In genomic region chr11:67494371-67495233, GRCh38 we compare ENCODE assay signal across 22 cellular contexts. TPM values are rescaled to one million over a fixed set of nuclear protein-coding genes. Genes with fewer than 3 reads are reported as not detected.
DNase-seq lines count a peak whose midpoint lies in the region; ATAC-seq, FAIRE-seq and TF ChIP-seq lines count a peak whose summit lies in the region.
"Had no signal": no experiment of that assay in that cellular context is flagged by ENCODE, and none has a peak within 500 bp of the region (broad histone marks: within the 10 kb centered on the region; RNA-seq: fewer than 3 reads in every experiment).

No MANE protein-coding gene starts in this region.

- SMC1A ChIA-PET in GM12878 (lab: Charles Lee; ENCODE audit: uncharacterized antibody, unreplicated experiment), result no interaction called here

- H3K4me1 ChIP-seq in SK-N-SH (ENCODE audit: control insufficient read depth in 1 of 2, insufficient read depth in 2 of 2, low read depth in 1 of 2, low read length in 1 of 2) (no peaks in the 10 kb centered on the region), GM12878 (ENCODE audit: control insufficient read depth, insufficient read depth, low read length) (no peaks in the 10 kb centered on the region), osteoblast (ENCODE audit: insufficient read depth, low read length) (no peaks in the 10 kb centered on the region)

- in situ Hi-C loops in GM12878 (cut with MboI), result no loop called here

- no peaks in the 10 kb centered on the region for H4K20me1 ChIP-seq in SK-N-SH (ENCODE audit: insufficient read depth)
- H4K20me1 ChIP-seq in GM12878 (ENCODE audit: control insufficient read depth, insufficient read depth), result no peaks in the 10 kb centered on the region; the same call in 1 of the 2 replicates
- H4K20me1 ChIP-seq in osteoblast (ENCODE audit: insufficient read depth, low read length), result no peaks in the 10 kb centered on the region

- no TSS peak for BruUV-seq in GM12878 (replicated peaks; lab: Mats Ljungman, UMichigan)

- H3K4me3 ChIP-seq in SK-N-SH (ENCODE audit: low read depth in 2 of 2, low read length in 1 of 2) (no peak overlapping the region), H7 (ENCODE audit: insufficient read depth, low read depth, low read length) (no peak overlapping the region), GM12878 (no peak overlapping the region), osteoblast (ENCODE audit: insufficient read depth, low read length) (no peak overlapping the region)
- H3K4me3 ChIP-seq: BLaER1 treated with 17β-estradiol and CSF1 and Interleukin-3, amounts not matched to agents 10 nM and 100 nM had no signal

- H2AFZ ChIP-seq in SK-N-SH (ENCODE audit: low read depth) (no peak overlapping the region), GM12878 (ENCODE audit: control insufficient read depth, low read depth, low read length) (no peak overlapping the region), osteoblast (ENCODE audit: low read length) (no peak overlapping the region)

- peak; percentile 47 for DNase-seq in SK-N-SH
- DNase-seq in H7, result peak; percentile 88
- DNase-seq in GM12878 (ENCODE audit: low read depth, low spot score), result no peak
- DNase-seq in osteoblast (ENCODE audit: insufficient read length, low spot score, missing footprints), result peak; percentile 53
- no peak for DNase-seq in omental fat pad (ENCODE audit: low spot score)
- DNase-seq: CD4-positive, alpha-beta memory T cell; DMS153; MM.1S; NCI-H1048; NCI-H1417 treated with DMSO at 0.1 percent for 48 hours; NCI-H187; NCI-H446; NCI-H526; SHP77 had no signal

- H3K27ac ChIP-seq in SK-N-SH (ENCODE audit: low read depth in 2 of 2, low read length in 1 of 2), result no peak overlapping the region
- no peak overlapping the region for H3K27ac ChIP-seq in GM12878 (ENCODE audit: control insufficient read depth, insufficient read depth)
- H3K27ac ChIP-seq in osteoblast (ENCODE audit: low read depth, low read length), result no peak overlapping the region
- H3K27ac ChIP-seq: 22Rv1; BLaER1 treated with 17β-estradiol and CSF1 and Interleukin-3, amounts not matched to agents 10 nM and 100 nM had no signal

- 0 out of 2 replicates have a peak, but pooled peaks have one; percentile 8 for TF ChIP-seq POLR2A in GM12878 (IDR thresholded peaks at IDR 0.05; ENCODE audit: low read depth, low read length)

- no peaks in the 10 kb centered on the region for H3K9me3 ChIP-seq in SK-N-SH
- H3K9me3 ChIP-seq in GM12878 (replicated peaks; ENCODE audit: control insufficient read depth, insufficient read depth, low read length), result no peaks in the 10 kb centered on the region
- no peaks in the 10 kb centered on the region for H3K9me3 ChIP-seq in osteoblast (ENCODE audit: low read depth, low read length)
- H3K9me3 ChIP-seq: Caco-2 had no signal

- H3K27me3 ChIP-seq in SK-N-SH (ENCODE audit: insufficient read depth) (no peaks in the 10 kb centered on the region), H7 (ENCODE audit: control insufficient read depth, insufficient read depth, low read length) (no peaks in the 10 kb centered on the region), GM12878 (replicated peaks in 1 of 2; ENCODE audit: control insufficient read depth in 2 of 2, insufficient read depth in 2 of 2, low read length in 1 of 2) (no peaks in the 10 kb centered on the region), osteoblast (ENCODE audit: insufficient read depth, low read length) (no peaks in the 10 kb centered on the region)
- H3K27me3 ChIP-seq: BLaER1 treated with 17β-estradiol and CSF1 and Interleukin-3, amounts not matched to agents 10 nM and 100 nM had no signal

- CTCF ChIA-PET in SK-N-SH (lab: Yijun Ruan, JAX), result no interaction called here
- CTCF ChIA-PET in GM12878 (lab: Yijun Ruan, JAX), result no interaction called here

- peaks cover 0 to 38% of the 10 kb centered on the region in 2 experiments for H3K36me3 ChIP-seq in SK-N-SH (replicated peaks in 1 of 2; ENCODE audit: control insufficient read depth in 1 of 2, insufficient read depth in 2 of 2, low read length in 1 of 2)
- H3K36me3 ChIP-seq in H7 (replicated peaks; ENCODE audit: control insufficient read depth, insufficient read depth, low read length), result peaks cover 2% of the 10 kb centered on the region
- H3K36me3 ChIP-seq in GM12878 (ENCODE audit: control insufficient read depth in 2 of 2, insufficient read depth in 2 of 2, low read length in 1 of 2), result peaks cover 4 to 21% of the 10 kb centered on the region in 2 experiments; a peak in 3 of 4 replicates
- peaks cover 10% of the 10 kb centered on the region for H3K36me3 ChIP-seq in osteoblast (ENCODE audit: insufficient read depth, low read length)

- no peaks in the 10 kb centered on the region for H3K9me2 ChIP-seq in SK-N-SH

- H3K4me2 ChIP-seq in SK-N-SH (no peak overlapping the region), GM12878 (ENCODE audit: control insufficient read depth, insufficient read depth) (no peak overlapping the region), osteoblast (ENCODE audit: insufficient read depth, low read length) (no peak overlapping the region)
- H3K4me2 ChIP-seq: BLaER1 treated with 17β-estradiol and CSF1 and Interleukin-3, amounts not matched to agents 10 nM and 100 nM had no signal

- no peak for FAIRE-seq in GM12878 (lab: Jason Lieb, UNC)

- ATAC-seq in SK-N-SH treated with all-trans-retinoic acid at 6 μM for 48 hours (no peak), GM12878 (no peak), omental fat pad (ENCODE audit: low FRiP score) (no peak), GM19395 (IDR thresholded peaks at IDR 0.05; ENCODE audit: unreplicated experiment) (no peak), GM18867 (IDR thresholded peaks at IDR 0.05; ENCODE audit: unreplicated experiment) (no peak)

- TF ChIP-seq CTCF in SK-N-SH (IDR thresholded peaks at IDR 0.05) (no peak), GM12878 (IDR thresholded peaks at IDR 0.05 in 2 of 3, conservative IDR thresholded peaks at IDR 0.05 in 1 of 3; ENCODE audit: control insufficient read depth in 2 of 3, extremely low read depth in 1 of 3, insufficient read depth in 1 of 3, low read depth in 3 of 3, low read length in 3 of 3) (no peak), osteoblast (IDR thresholded peaks at IDR 0.05; ENCODE audit: extremely low read depth, low read depth, low read length) (no peak), omental fat pad (IDR thresholded peaks at IDR 0.05) (no peak)

- no peak for TF ChIP-seq EP300 in SK-N-SH (IDR thresholded peaks at IDR 0.05; ENCODE audit: borderline replicate concordance in 1 of 2, low read depth in 1 of 2, low read length in 1 of 2)
- TF ChIP-seq EP300 in GM12878 (IDR thresholded peaks at IDR 0.05; ENCODE audit: borderline replicate concordance in 1 of 2, control insufficient read depth in 1 of 2, low read depth in 2 of 2, low read length in 2 of 2), result no peak

- H3K9ac ChIP-seq in SK-N-SH (no peak overlapping the region), GM12878 (ENCODE audit: control insufficient read depth, insufficient read depth, low read length) (no peak overlapping the region)

- peaks cover 6% of the 10 kb centered on the region for H3F3A ChIP-seq in SK-N-SH (replicated peaks; ENCODE audit: insufficient read depth)

- POLR2A ChIA-PET in SK-N-SH (lab: Yijun Ruan, JAX) (no interaction called here), GM12878 (lab: Charles Lee) (no interaction called here)

- no peak for TF ChIP-seq RAD21 in SK-N-SH (IDR thresholded peaks at IDR 0.05; ENCODE audit: low read length)
- no peak for TF ChIP-seq RAD21 in GM12878 (IDR thresholded peaks at IDR 0.05; ENCODE audit: insufficient read depth, low read depth, low read length)

- RAD21 ChIA-PET in GM12878 (lab: Charles Lee; ENCODE audit: unreplicated experiment), result interaction anchor here (0.8 kb wide), 1 partner anchor 140 kb away, joined by 3 read pairs; no protein-coding TSS in a partner anchor

- WGBS in SK-N-SH (ENCODE audit: low lambda C conversion rate), result 96% methylated on average over 47 of the region's 59 CpGs
- WGBS in GM12878 (ENCODE audit: insufficient coverage, insufficient replicate concordance, low lambda C conversion rate, missing lambda C conversion rate), result 95% methylated on average over 43 of the region's 59 CpGs

- H3K79me2 ChIP-seq in SK-N-SH (ENCODE audit: insufficient read depth) (no peaks in the 10 kb centered on the region), GM12878 (ENCODE audit: control insufficient read depth, insufficient read depth, low read length) (no peaks in the 10 kb centered on the region), osteoblast (ENCODE audit: insufficient read depth, low read length) (no peaks in the 10 kb centered on the region)

- intact Hi-C loops in GM12878 (cut with micrococcal nuclease; ENCODE audit: unreplicated experiment), result no loop called here

RNA-seq across cellular contexts. Expression of gene PITPNM1, which starts 10.6 kb away (rescaled TPM):
- polyA plus RNA-seq in SK-N-SH (2012; rRNA removed) (24.2 and 24.4 TPM in 2 replicates), GM12878 (2011; rRNA removed) (13.7 and 16.9 TPM in 2 replicates), GM12878 (2014; fragmentation: Illumina TruSeq; extraction: Trizol) (5.8 and 16.1 TPM in 2 replicates), GM12878 (2014; fragmentation: Nextera tagmentation; extraction: Ambion mirVana) (under 1 TPM; 0.11 to 0.49 TPM), GM12878 (2014; rRNA removed) (43.7 and 46.0 TPM in 2 replicates), GM12878 (2016; fragmentation: Nextera tagmentation; extraction: Ambion mirVana) (10 to 100 TPM; 15.6 to 19.5 TPM)
- 6.8 and 11.2 TPM in 2 replicates for polyA plus RNA-seq in SK-N-SH (2012; cell fraction: cytosol; rRNA removed)
- polyA plus RNA-seq in SK-N-SH (2012; cell fraction: nucleus; rRNA removed), result 85.1 and 94.3 TPM in 2 replicates
- 36.9 and 37.5 TPM in 2 replicates for total RNA-seq in H7 (2014; rRNA removed; shearing (Covaris generic))
- 57.2 and 68.9 TPM in 2 replicates for total RNA-seq in GM12878 (2013; cell fraction: nucleolus; rRNA removed)
- total RNA-seq in GM12878 (2014; rRNA removed) (28.3 and 47.4 TPM in 2 replicates), GM12878 (2014; rRNA removed; fragmentation: Illumina TruSeq; extraction: Trizol) (10.5 and 13.7 TPM in 2 replicates), GM12878 (2021) (56.8 and 60.9 TPM in 2 replicates), osteoblast (13.3 and 14.1 TPM in 2 replicates), omental fat pad (10 to 100 TPM; 15.0 to 58.2 (median 26.6) TPM)
- polyA plus RNA-seq in GM12878 (2011; ENCODE audit: low read depth), result 17.4 TPM
- polyA plus RNA-seq in GM12878 (2011; cell fraction: cytosol; rRNA removed), result 18.3 and 31.5 TPM in 2 replicates
- 105 and 147 TPM in 2 replicates for polyA plus RNA-seq in GM12878 (2011; cell fraction: nucleus; rRNA removed)
- polyA plus RNA-seq in GM12878 (2012), result 26.5 and 30.4 TPM in 2 replicates
- 11.9 and 25.0 TPM in 2 replicates for polyA minus RNA-seq in GM12878 (2011; rRNA and poly(A)+ RNA removed)
- polyA minus RNA-seq in GM12878 (2011; cell fraction: cytosol; rRNA and poly(A)+ RNA removed), result 11.5 and 19.1 TPM in 2 replicates
- polyA minus RNA-seq in GM12878 (2011; cell fraction: nucleus; rRNA and poly(A)+ RNA removed), result 14.1 and 28.2 TPM in 2 replicates

RNA-seq across cellular contexts. Expression of gene AIP, which starts 11.8 kb away (rescaled TPM):
- polyA plus RNA-seq in SK-N-SH (2012; rRNA removed), result 192 and 207 TPM in 2 replicates
- polyA plus RNA-seq in SK-N-SH (2012; cell fraction: cytosol; rRNA removed), result 112 and 149 TPM in 2 replicates
- polyA plus RNA-seq in SK-N-SH (2012; cell fraction: nucleus; rRNA removed), result 125 and 141 TPM in 2 replicates
- total RNA-seq in H7 (2014; rRNA removed; shearing (Covaris generic)), result 40.8 and 51.2 TPM in 2 replicates
- 36.0 and 38.7 TPM in 2 replicates for total RNA-seq in GM12878 (2013; cell fraction: nucleolus; rRNA removed)
- total RNA-seq in GM12878 (2014; rRNA removed), result 135 and 139 TPM in 2 replicates
- total RNA-seq in GM12878 (2014; rRNA removed; fragmentation: Illumina TruSeq; extraction: Trizol), result 67.2 and 67.6 TPM in 2 replicates
- 128 and 129 TPM in 2 replicates for total RNA-seq in GM12878 (2021)
- polyA plus RNA-seq in GM12878 (2011; ENCODE audit: low read depth), result 103 TPM
- 77.2 and 144 TPM in 2 replicates for polyA plus RNA-seq in GM12878 (2011; rRNA removed)
- 217 and 298 TPM in 2 replicates for polyA plus RNA-seq in GM12878 (2011; cell fraction: cytosol; rRNA removed)
- polyA plus RNA-seq in GM12878 (2011; cell fraction: nucleus; rRNA removed), result 166 and 189 TPM in 2 replicates
- 118 and 132 TPM in 2 replicates for polyA plus RNA-seq in GM12878 (2012)
- 20.7 and 47.5 TPM in 2 replicates for polyA plus RNA-seq in GM12878 (2014; fragmentation: Illumina TruSeq; extraction: Trizol)
- polyA plus RNA-seq in GM12878 (2014; fragmentation: Nextera tagmentation; extraction: Ambion mirVana), result 10 to 100 TPM; 12.6 to 29.7 TPM
- 164 and 168 TPM in 2 replicates for polyA plus RNA-seq in GM12878 (2014; rRNA removed)
- 100 to 1,000 TPM; 103 to 105 TPM for polyA plus RNA-seq in GM12878 (2016; fragmentation: Nextera tagmentation; extraction: Ambion mirVana)
- 109 and 173 TPM in 2 replicates for polyA minus RNA-seq in GM12878 (2011; rRNA and poly(A)+ RNA removed)
- 53.0 and 57.6 TPM in 2 replicates for polyA minus RNA-seq in GM12878 (2011; cell fraction: cytosol; rRNA and poly(A)+ RNA removed)
- 30.3 and 38.4 TPM in 2 replicates for polyA minus RNA-seq in GM12878 (2011; cell fraction: nucleus; rRNA and poly(A)+ RNA removed)
- total RNA-seq in osteoblast, result 64.2 and 71.3 TPM in 2 replicates
- 10 to 100 TPM; 51.2 to 67.5 (median 62.1) TPM for total RNA-seq in omental fat pad

RNA-seq across cellular contexts. Expression of gene CDK2AP2, which starts 13.4 kb away (rescaled TPM):
- polyA plus RNA-seq in SK-N-SH (2012; rRNA removed), result 32.8 and 47.9 TPM in 2 replicates
- polyA plus RNA-seq in SK-N-SH (2012; cell fraction: cytosol; rRNA removed), result 18.5 and 30.3 TPM in 2 replicates
- polyA plus RNA-seq in SK-N-SH (2012; cell fraction: nucleus; rRNA removed), result 61.4 and 65.8 TPM in 2 replicates
- total RNA-seq in H7 (2014; rRNA removed; shearing (Covaris generic)), result 28.6 and 38.1 TPM in 2 replicates
- 7.6 and 8.2 TPM in 2 replicates for total RNA-seq in GM12878 (2013; cell fraction: nucleolus; rRNA removed)
- total RNA-seq in GM12878 (2014; rRNA removed), result 36.2 and 45.5 TPM in 2 replicates
- total RNA-seq in GM12878 (2014; rRNA removed; fragmentation: Illumina TruSeq; extraction: Trizol), result 17.2 and 19.2 TPM in 2 replicates
- 58.8 and 60.7 TPM in 2 replicates for total RNA-seq in GM12878 (2021)
- 22.0 TPM for polyA plus RNA-seq in GM12878 (2011; ENCODE audit: low read depth)
- 6.7 and 15.9 TPM in 2 replicates for polyA plus RNA-seq in GM12878 (2011; rRNA removed)
- polyA plus RNA-seq in GM12878 (2011; cell fraction: cytosol; rRNA removed), result 61.6 and 74.5 TPM in 2 replicates
- 39.1 and 49.9 TPM in 2 replicates for polyA plus RNA-seq in GM12878 (2011; cell fraction: nucleus; rRNA removed)
- polyA plus RNA-seq in GM12878 (2012), result 48.2 and 49.0 TPM in 2 replicates
- 5.8 and 36.3 TPM in 2 replicates for polyA plus RNA-seq in GM12878 (2014; fragmentation: Illumina TruSeq; extraction: Trizol)
- 10 to 100 TPM in 1 of 2 experiments, 1 to 10 TPM in 1; 8.0 to 18.0 TPM for polyA plus RNA-seq in GM12878 (2014; fragmentation: Nextera tagmentation; extraction: Ambion mirVana)
- 51.4 and 55.4 TPM in 2 replicates for polyA plus RNA-seq in GM12878 (2014; rRNA removed)
- 100 to 1,000 TPM; 150 to 177 TPM for polyA plus RNA-seq in GM12878 (2016; fragmentation: Nextera tagmentation; extraction: Ambion mirVana)
- 11.6 and 24.7 TPM in 2 replicates for polyA minus RNA-seq in GM12878 (2011; rRNA and poly(A)+ RNA removed)
- polyA minus RNA-seq in GM12878 (2011; cell fraction: cytosol; rRNA and poly(A)+ RNA removed), result 19.1 and 23.9 TPM in 2 replicates
- polyA minus RNA-seq in GM12878 (2011; cell fraction: nucleus; rRNA and poly(A)+ RNA removed), result 20.6 and 28.2 TPM in 2 replicates
- total RNA-seq in osteoblast, result 6.2 and 10.3 TPM in 2 replicates
- 10 to 100 TPM; 23.5 to 50.5 (median 34.7) TPM for total RNA-seq in omental fat pad

RNA-seq across cellular contexts. Expression of gene TMEM134, which starts 25.6 kb away (rescaled TPM):
- polyA plus RNA-seq in SK-N-SH (2012; rRNA removed) (132 and 135 TPM in 2 replicates), GM12878 (2011; rRNA removed) (10.8 and 25.0 TPM in 2 replicates), GM12878 (2014; fragmentation: Illumina TruSeq; extraction: Trizol) (2.0 and 11.2 TPM in 2 replicates), GM12878 (2014; fragmentation: Nextera tagmentation; extraction: Ambion mirVana) (1 to 10 TPM; 1.6 to 7.0 TPM), GM12878 (2014; rRNA removed) (90.7 and 93.8 TPM in 2 replicates), GM12878 (2016; fragmentation: Nextera tagmentation; extraction: Ambion mirVana) (10 to 100 TPM; 58.9 to 64.3 TPM)
- polyA plus RNA-seq in SK-N-SH (2012; cell fraction: cytosol; rRNA removed), result 90.4 and 111 TPM in 2 replicates
- 166 and 231 TPM in 2 replicates for polyA plus RNA-seq in SK-N-SH (2012; cell fraction: nucleus; rRNA removed)
- total RNA-seq in H7 (2014; rRNA removed; shearing (Covaris generic)), result 34.9 and 51.7 TPM in 2 replicates
- total RNA-seq in GM12878 (2013; cell fraction: nucleolus; rRNA removed), result 35.2 and 57.3 TPM in 2 replicates
- total RNA-seq in GM12878 (2014; rRNA removed) (20.0 and 30.5 TPM in 2 replicates), GM12878 (2014; rRNA removed; fragmentation: Illumina TruSeq; extraction: Trizol) (10.6 and 12.0 TPM in 2 replicates), GM12878 (2021) (42.5 and 45.0 TPM in 2 replicates), osteoblast (15.6 and 29.3 TPM in 2 replicates), omental fat pad (10 to 100 TPM; 33.6 to 56.6 (median 44.0) TPM)
- polyA plus RNA-seq in GM12878 (2011; ENCODE audit: low read depth), result 7.9 TPM
- 93.1 and 93.6 TPM in 2 replicates for polyA plus RNA-seq in GM12878 (2011; cell fraction: cytosol; rRNA removed)
- polyA plus RNA-seq in GM12878 (2011; cell fraction: nucleus; rRNA removed), result 59.5 and 70.8 TPM in 2 replicates
- 43.8 and 59.2 TPM in 2 replicates for polyA plus RNA-seq in GM12878 (2012)
- 3.1 and 14.1 TPM in 2 replicates for polyA minus RNA-seq in GM12878 (2011; rRNA and poly(A)+ RNA removed)
- polyA minus RNA-seq in GM12878 (2011; cell fraction: cytosol; rRNA and poly(A)+ RNA removed), result 11.1 and 11.8 TPM in 2 replicates
- 8.7 and 14.6 TPM in 2 replicates for polyA minus RNA-seq in GM12878 (2011; cell fraction: nucleus; rRNA and poly(A)+ RNA removed)

RNA-seq across cellular contexts. Expression of gene CABP2, which starts 28.6 kb away (rescaled TPM):
- polyA plus RNA-seq in SK-N-SH (2012; rRNA removed) (not detected in 2 replicates), GM12878 (2011; rRNA removed) (not detected in 2 replicates), GM12878 (2014; fragmentation: Illumina TruSeq; extraction: Trizol) (not detected in 2 replicates), GM12878 (2014; fragmentation: Nextera tagmentation; extraction: Ambion mirVana) (not detected), GM12878 (2014; rRNA removed) (not detected in 2 replicates), GM12878 (2016; fragmentation: Nextera tagmentation; extraction: Ambion mirVana) (not detected)
- polyA plus RNA-seq in SK-N-SH (2012; cell fraction: cytosol; rRNA removed), result not detected in 2 replicates
- not detected in 2 replicates for polyA plus RNA-seq in SK-N-SH (2012; cell fraction: nucleus; rRNA removed)
- not detected in 2 replicates for total RNA-seq in H7 (2014; rRNA removed; shearing (Covaris generic))
- not detected in 2 replicates for total RNA-seq in GM12878 (2013; cell fraction: nucleolus; rRNA removed)
- total RNA-seq in GM12878 (2014; rRNA removed) (not detected in 2 replicates), GM12878 (2014; rRNA removed; fragmentation: Illumina TruSeq; extraction: Trizol) (not detected in 2 replicates), GM12878 (2021) (not detected in 2 replicates), osteoblast (not detected in 2 replicates), omental fat pad (not detected)
- polyA plus RNA-seq in GM12878 (2011; ENCODE audit: low read depth), result not detected
- polyA plus RNA-seq in GM12878 (2011; cell fraction: cytosol; rRNA removed), result not detected in 2 replicates
- not detected in 2 replicates for polyA plus RNA-seq in GM12878 (2011; cell fraction: nucleus; rRNA removed)
- polyA plus RNA-seq in GM12878 (2012), result not detected in 2 replicates
- polyA minus RNA-seq in GM12878 (2011; rRNA and poly(A)+ RNA removed), result not detected in 2 replicates
- polyA minus RNA-seq in GM12878 (2011; cell fraction: cytosol; rRNA and poly(A)+ RNA removed), result not detected in 2 replicates
- polyA minus RNA-seq in GM12878 (2011; cell fraction: nucleus; rRNA and poly(A)+ RNA removed), result not detected in 2 replicates
- total RNA-seq: Caco-2; CD4-positive, alpha-beta memory T cell; G401; H4 had no signal
- polyA plus RNA-seq: CD4-positive, alpha-beta memory T cell had no signal

Comparison
In these comparisons a context has a peak if more than half of its experiments do, and no peak if none do; other contexts are left out.
1. DNase-seq: peak in SK-N-SH (single experiment), H7 (single experiment) and osteoblast (single experiment); none in GM12878 (single experiment) and omental fat pad (single experiment).